Comparison of ENCODE assay signal across 8 cellular contexts in the genomic region with DNA sequence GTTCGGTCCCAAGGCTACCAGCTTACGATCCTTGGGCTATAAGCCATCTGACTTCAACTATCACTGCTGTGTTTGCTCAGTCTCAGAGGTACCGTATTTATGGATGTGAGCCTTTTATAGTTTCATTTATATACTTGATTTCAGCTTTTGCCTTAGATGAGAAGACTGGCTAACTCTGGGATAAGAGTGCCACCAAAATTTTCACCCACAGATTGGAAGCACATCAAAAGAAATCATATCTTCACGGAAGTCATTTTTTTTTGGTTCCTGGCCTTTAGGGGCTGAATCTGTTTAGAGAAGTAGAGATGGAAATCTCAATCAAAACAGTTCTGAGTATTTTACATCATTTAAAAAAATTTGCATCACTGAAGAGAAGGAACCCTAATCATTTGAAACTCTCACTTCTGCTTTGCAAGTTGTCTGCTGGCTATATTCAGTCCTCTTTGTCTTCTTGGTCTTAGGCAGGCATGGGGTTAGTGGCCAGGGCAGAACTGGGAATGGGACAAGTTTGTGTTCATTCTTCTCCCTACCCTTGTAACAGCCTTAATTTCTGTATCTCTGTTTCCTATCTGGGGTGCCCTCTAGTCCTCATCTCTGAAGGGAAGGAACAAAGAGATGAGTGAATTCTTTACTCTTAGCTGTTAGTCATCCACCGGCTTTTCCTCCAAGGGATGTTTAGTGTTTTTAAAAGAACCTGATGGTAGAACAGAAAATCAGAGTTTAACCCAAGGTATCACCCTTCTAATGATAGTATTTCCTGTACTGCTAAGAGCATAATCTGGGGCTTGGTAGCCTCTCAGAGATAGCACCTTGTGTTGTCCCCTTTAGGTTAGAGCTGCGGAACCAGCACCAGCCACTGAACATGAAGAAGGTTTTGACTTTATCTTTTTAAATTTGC. TPM values are rescaled to one million over a fixed set of nuclear protein-coding genes. Genes with fewer than 3 reads are reported as not detected.
A peak's percentile ranks its signal among the peaks of the same experiment; 100 is the strongest.
DNase-seq lines count a peak whose midpoint lies in the region; ATAC-seq and TF ChIP-seq lines count a peak whose summit lies in the region.

No MANE protein-coding gene starts in this region.

- DNase-seq in activated CD8-positive, alpha-beta memory T cell treated with anti-CD3 and anti-CD28 coated beads, Interleukin-2, amount 10 ng/mL, durations not matched to agents 7 days and 5 days: no peak
- DNase-seq in activated CD8-positive, alpha-beta memory T cell treated with anti-CD3 and anti-CD28 coated beads for 24 hours: no peak
- DNase-seq in stimulated activated naive CD8-positive, alpha-beta T cell treated with anti-CD3 and anti-CD28 coated beads, Interleukin-15, amount 100 ng/mL, for 72 hours: peak; percentile 50 to 54
- no peak for DNase-seq in effector CD8-positive, alpha-beta T cell (lab: John Stamatoyannopoulos, UW)
- DNase-seq in Caco-2 (no peak), coronary artery (ENCODE audit: low spot score) (no peak)

- H2AFZ ChIP-seq in SU-DHL-6 (ENCODE audit: low read depth, low read length, severe bottlenecking): no peak overlapping the region

- H3K4me2 ChIP-seq in SU-DHL-6 (ENCODE audit: low read depth, low read length, poor library complexity, severe bottlenecking): peak overlapping the region; percentile 94

- no peaks in the 10 kb centered on the region for H4K20me1 ChIP-seq in SU-DHL-6 (ENCODE audit: low read depth, low read length)

- no peaks in the 10 kb centered on the region for H3K9me2 ChIP-seq in SU-DHL-6 (replicated peaks; ENCODE audit: insufficient read depth, low read length)

- TF ChIP-seq CTCF in SU-DHL-6 (IDR thresholded peaks at IDR 0.05; ENCODE audit: insufficient read depth, low read length, poor library complexity, severe bottlenecking) (no peak), Caco-2 (IDR thresholded peaks at IDR 0.05; ENCODE audit: insufficient read depth in 1 of 2, low read depth in 1 of 2, low read length in 1 of 2, severe bottlenecking in 1 of 2, unreplicated experiment in 1 of 2) (no peak), coronary artery (IDR thresholded peaks at IDR 0.05) (no peak)

- peaks cover 93% of the 10 kb centered on the region for H3K4me1 Mint-ChIP-seq in activated CD8-positive, alpha-beta memory T cell treated with anti-CD3 and anti-CD28 coated beads, Interleukin-2, amount 10 ng/mL, durations not matched to agents 7 days and 5 days
- H3K4me1 Mint-ChIP-seq in stimulated activated naive CD8-positive, alpha-beta T cell treated with anti-CD3 and anti-CD28 coated beads, Interleukin-15, amount 100 ng/mL, for 72 hours: peaks cover 98% of the 10 kb centered on the region
- peaks cover 8% of the 10 kb centered on the region for H3K4me1 Mint-ChIP-seq in Caco-2 (ENCODE audit: low read depth, unreplicated experiment)

- POLR2A ChIA-PET in Caco-2 (lab: Charles Lee): no interaction called here

- peak overlapping the region; percentile 77 for H3K4me3 Mint-ChIP-seq in activated CD8-positive, alpha-beta memory T cell treated with anti-CD3 and anti-CD28 coated beads, Interleukin-2, amount 10 ng/mL, durations not matched to agents 7 days and 5 days
- H3K4me3 Mint-ChIP-seq in stimulated activated naive CD8-positive, alpha-beta T cell treated with anti-CD3 and anti-CD28 coated beads, Interleukin-15, amount 100 ng/mL, for 72 hours: peak overlapping the region; percentile 79 to 85
- H3K4me3 Mint-ChIP-seq in Caco-2 (ENCODE audit: unreplicated experiment): no peak overlapping the region

- H3K27ac Mint-ChIP-seq in activated CD8-positive, alpha-beta memory T cell treated with anti-CD3 and anti-CD28 coated beads, Interleukin-2, amount 10 ng/mL, durations not matched to agents 7 days and 5 days: peak overlapping the region; percentile 95
- H3K27ac Mint-ChIP-seq in stimulated activated naive CD8-positive, alpha-beta T cell treated with anti-CD3 and anti-CD28 coated beads, Interleukin-15, amount 100 ng/mL, for 72 hours: peak overlapping the region; percentile 97 to 99
- H3K27ac Mint-ChIP-seq in Caco-2 (ENCODE audit: unreplicated experiment): no peak overlapping the region

- no peaks in the 10 kb centered on the region for H3K9me3 Mint-ChIP-seq in activated CD8-positive, alpha-beta memory T cell treated with anti-CD3 and anti-CD28 coated beads, Interleukin-2, amount 10 ng/mL, durations not matched to agents 7 days and 5 days (ENCODE audit: low read depth)
- H3K9me3 Mint-ChIP-seq in stimulated activated naive CD8-positive, alpha-beta T cell treated with anti-CD3 and anti-CD28 coated beads, Interleukin-15, amount 100 ng/mL, for 72 hours: no peaks in the 10 kb centered on the region
- no peaks in the 10 kb centered on the region for H3K9me3 Mint-ChIP-seq in Caco-2 (ENCODE audit: unreplicated experiment)

- H3K36me3 ChIP-seq in SU-DHL-6 (ENCODE audit: low read length): no peaks in the 10 kb centered on the region
- no peaks in the 10 kb centered on the region for H3K36me3 ChIP-seq in Caco-2 (ENCODE audit: control insufficient read depth, insufficient read depth, low read length)

- H3K4me3 ChIP-seq in SU-DHL-6 (ENCODE audit: insufficient read depth, low read length, poor library complexity, severe bottlenecking) (peak overlapping the region; percentile 34), Caco-2 (ENCODE audit: low read depth, low read length) (no peak overlapping the region), coronary artery (no peak overlapping the region)

- peak; percentile 13 for ATAC-seq in activated CD8-positive, alpha-beta memory T cell treated with anti-CD3 and anti-CD28 coated beads, Interleukin-2, amount 10 ng/mL, durations not matched to agents 7 days and 5 days
- ATAC-seq in HG03064 (IDR thresholded peaks at IDR 0.05; ENCODE audit: low read depth, unreplicated experiment): peak; percentile 46
- peak; percentile 59 for ATAC-seq in stimulated activated naive CD8-positive, alpha-beta T cell treated with anti-CD3 and anti-CD28 coated beads, Interleukin-15, amount 100 ng/mL, for 72 hours

- H3K9me3 ChIP-seq in SU-DHL-6 (ENCODE audit: insufficient read depth, low read length): no peaks in the 10 kb centered on the region
- H3K9me3 ChIP-seq in Caco-2: no peaks in the 10 kb centered on the region

- peaks cover 85% of the 10 kb centered on the region for H3K79me2 ChIP-seq in SU-DHL-6 (ENCODE audit: insufficient read depth, low read length)

- H3K27ac ChIP-seq in SU-DHL-6 (ENCODE audit: low read depth, low read length) (peak overlapping the region; percentile 98), coronary artery (no peak overlapping the region)

- peaks cover 94% of the 10 kb centered on the region for H3F3A ChIP-seq in SU-DHL-6 (ENCODE audit: insufficient read depth)

- BruUV-seq in Caco-2 (replicated peaks; lab: Mats Ljungman, UMichigan): no TSS peak

- no peaks in the 10 kb centered on the region for H3K27me3 Mint-ChIP-seq in activated CD8-positive, alpha-beta memory T cell treated with anti-CD3 and anti-CD28 coated beads, Interleukin-2, amount 10 ng/mL, durations not matched to agents 7 days and 5 days
- no peaks in the 10 kb centered on the region for H3K27me3 Mint-ChIP-seq in stimulated activated naive CD8-positive, alpha-beta T cell treated with anti-CD3 and anti-CD28 coated beads, Interleukin-15, amount 100 ng/mL, for 72 hours
- H3K27me3 Mint-ChIP-seq in Caco-2 (ENCODE audit: insufficient read depth, unreplicated experiment): no peaks in the 10 kb centered on the region

- peaks cover 37% of the 10 kb centered on the region for H3K36me3 Mint-ChIP-seq in activated CD8-positive, alpha-beta memory T cell treated with anti-CD3 and anti-CD28 coated beads, Interleukin-2, amount 10 ng/mL, durations not matched to agents 7 days and 5 days
- H3K36me3 Mint-ChIP-seq in Caco-2 (ENCODE audit: insufficient read depth, unreplicated experiment): no peaks in the 10 kb centered on the region

- CTCF ChIA-PET in activated CD8-positive, alpha-beta memory T cell treated with anti-CD3 and anti-CD28 coated beads, Interleukin-2, amount 10 ng/mL, durations not matched to agents 7 days and 5 days (lab: Charles Lee): interaction anchor here (0.6 to 14.1 kb wide), 14 partner anchors 8 to 74 kb away, joined by 3 to 160 read pairs (median 7); a partner anchor contains a TSS
- CTCF ChIA-PET in Caco-2 (lab: Charles Lee): no interaction called here

- H3K27me3 ChIP-seq in SU-DHL-6 (ENCODE audit: low read length) (no peaks in the 10 kb centered on the region), Caco-2 (replicated peaks; ENCODE audit: control insufficient read depth, insufficient read depth, low read length) (no peaks in the 10 kb centered on the region)

- intact Hi-C loops in Caco-2 (cut with micrococcal nuclease; ENCODE audit: unreplicated experiment): loop anchor here (10.0 kb wide), 1 partner anchor 403 kb away; no protein-coding TSS in a partner anchor

- peak overlapping the region; percentile 56 for H3K9ac ChIP-seq in SU-DHL-6 (ENCODE audit: low read length)

- peaks cover 7% of the 10 kb centered on the region for H3K4me1 ChIP-seq in Caco-2

RNA-seq across cellular contexts. Expression of a gene that starts 14.1 kb away (rescaled TPM):
- 100 to 1,000 TPM; 106 to 109 TPM for total RNA-seq in activated CD8-positive, alpha-beta memory T cell treated with anti-CD3 and anti-CD28 coated beads, Interleukin-2, amount 10 ng/mL, durations not matched to agents 7 days and 5 days
- total RNA-seq in Caco-2 (2022): 7.4 and 8.8 TPM in 2 replicates

Comparison
In these comparisons a context has a peak if more than half of its experiments do, and no peak if none do; other contexts are left out.
1. DNase-seq: peak in stimulated activated naive CD8-positive, alpha-beta T cell treated with anti-CD3 and anti-CD28 coated beads, Interleukin-15, amount 100 ng/mL, for 72 hours (2 of 2); none in activated CD8-positive, alpha-beta memory T cell treated with anti-CD3 and anti-CD28 coated beads, Interleukin-2, amount 10 ng/mL, durations not matched to agents 7 days and 5 days (single experiment), activated CD8-positive, alpha-beta memory T cell treated with anti-CD3 and anti-CD28 coated beads for 24 hours (single experiment), effector CD8-positive, alpha-beta T cell (single experiment), Caco-2 (0 of 2) and coronary artery (single experiment).
2. RNA of a gene that starts 14.1 kb away (total RNA-seq): 106 to 109 TPM in activated CD8-positive, alpha-beta memory T cell treated with anti-CD3 and anti-CD28 coated beads, Interleukin-2, amount 10 ng/mL, durations not matched to agents 7 days and 5 days; 7.4 to 8.8 TPM in Caco-2; every median in the first group is over 10 times any median in the second.
3. Peak in every context shown above with its lines, with median percentiles within 50 percentile points of each other: ATAC-seq.